1 cellular context compared by ENCODE assay signal in genomic region chr6:129707882-129708495, GRCh38.
A peak's percentile ranks its signal among the peaks of the same experiment; 100 is the strongest.
TF ChIP-seq lines count a peak whose summit lies in the region.

No MANE protein-coding gene starts in this region.

TF ChIP-seq in GM12878, 131 proteins besides CTCF, POLR2A, EP300 and RAD21 (continues in another document):
- TF ChIP-seq MLLT1 (IDR thresholded peaks at IDR 0.05), result no peak
- TF ChIP-seq STAT3 (IDR thresholded peaks at IDR 0.05; ENCODE audit: low read depth, low read length), result no peak
- no peak for TF ChIP-seq CHD2 (IDR thresholded peaks at IDR 0.05; ENCODE audit: borderline replicate concordance, low read depth, low read length)
- TF ChIP-seq SMAD5 (IDR thresholded peaks at IDR 0.05; ENCODE audit: low read depth), result no peak
- TF ChIP-seq BCLAF1 (IDR thresholded peaks at IDR 0.05), result no peak
- no peak for TF ChIP-seq YBX1 (IDR thresholded peaks at IDR 0.05)
- TF ChIP-seq NR2F1 (conservative IDR thresholded peaks at IDR 0.05), result no peak
- TF ChIP-seq FOXM1 (IDR thresholded peaks at IDR 0.05; ENCODE audit: low read depth, low read length), result no peak
- TF ChIP-seq TARDBP (IDR thresholded peaks at IDR 0.05; ENCODE audit: borderline replicate concordance), result no peak
- peak; percentile 3 for TF ChIP-seq MEF2B (IDR thresholded peaks at IDR 0.05; ENCODE audit: partially characterized antibody, poor library complexity, severe bottlenecking)
- no peak for TF ChIP-seq MEF2A (IDR thresholded peaks at IDR 0.05; ENCODE audit: insufficient read depth, low read depth, low read length)
- TF ChIP-seq TBL1XR1 (IDR thresholded peaks at IDR 0.05; ENCODE audit: low read depth, low read length), result no peak
- TF ChIP-seq NRF1 (conservative IDR thresholded peaks at IDR 0.05; ENCODE audit: low read depth, low read length), result no peak
- TF ChIP-seq ASH2L (IDR thresholded peaks at IDR 0.05; ENCODE audit: borderline replicate concordance, low read depth), result no peak
- TF ChIP-seq PKNOX1 (IDR thresholded peaks at IDR 0.05), result no peak
- peak; percentile 48; the same call in 1 of the 2 replicates for TF ChIP-seq MTA2 (IDR thresholded peaks at IDR 0.05; ENCODE audit: low read depth)
- TF ChIP-seq KAT2A (conservative IDR thresholded peaks at IDR 0.05; ENCODE audit: control insufficient read depth, low read depth, low read length), result no peak
- peak; percentile 42; the same call in 1 of the 2 replicates for TF ChIP-seq GATAD2B (conservative IDR thresholded peaks at IDR 0.05; ENCODE audit: low read depth)
- TF ChIP-seq CREM (IDR thresholded peaks at IDR 0.05; ENCODE audit: low read depth), result no peak
- TF ChIP-seq TCF3 (IDR thresholded peaks at IDR 0.05; ENCODE audit: borderline replicate concordance, insufficient read depth, low read depth, low read length), result no peak
- TF ChIP-seq YY1 (IDR thresholded peaks at IDR 0.05; ENCODE audit: low read depth, low read length), result no peak
- no peak for TF ChIP-seq ZBTB11 (CRISPR knock-in tag; IDR thresholded peaks at IDR 0.05)
- no peak for TF ChIP-seq RELB (IDR thresholded peaks at IDR 0.05; ENCODE audit: low read depth)
- 0 out of 2 replicates have a peak, but pooled peaks have one; percentile 11 for TF ChIP-seq CBFB (IDR thresholded peaks at IDR 0.05; ENCODE audit: low read depth)
- TF ChIP-seq ESRRA (IDR thresholded peaks at IDR 0.05; ENCODE audit: low read length), result no peak
- TF ChIP-seq SKIL (IDR thresholded peaks at IDR 0.05; ENCODE audit: low read depth, poor library complexity, severe bottlenecking), result peak; percentile 3
- TF ChIP-seq CEBPZ (IDR thresholded peaks at IDR 0.05; ENCODE audit: low read depth, low read length), result no peak
- no peak for TF ChIP-seq STAT1 (conservative IDR thresholded peaks at IDR 0.05)
- TF ChIP-seq RFX5 (IDR thresholded peaks at IDR 0.05; ENCODE audit: low read depth, low read length), result no peak
- no peak for TF ChIP-seq USF1 (IDR thresholded peaks at IDR 0.05; ENCODE audit: borderline replicate concordance, extremely low read length, insufficient read depth, low read depth, low read length)
- TF ChIP-seq DPF2 (IDR thresholded peaks at IDR 0.05), result no peak
- no peak for TF ChIP-seq TAF1 (IDR thresholded peaks at IDR 0.05; ENCODE audit: borderline replicate concordance, low read depth, low read length)
- TF ChIP-seq E4F1 (IDR thresholded peaks at IDR 0.05; ENCODE audit: borderline replicate concordance, partially characterized antibody), result no peak
- no peak for TF ChIP-seq ETV6 (conservative IDR thresholded peaks at IDR 0.05 in 1 of 2, IDR thresholded peaks at IDR 0.05 in 1 of 2; ENCODE audit: borderline replicate concordance in 1 of 2, low read depth in 1 of 2)
- no peak for TF ChIP-seq SP1 (IDR thresholded peaks at IDR 0.05; ENCODE audit: low read depth, low read length)
- no peak for TF ChIP-seq ELK1 (IDR thresholded peaks at IDR 0.05; ENCODE audit: low read depth, low read length)
- TF ChIP-seq SIN3A (IDR thresholded peaks at IDR 0.05; ENCODE audit: low read depth, low read length), result no peak
